16 cellular contexts compared by ENCODE assay signal in the genomic region with DNA sequence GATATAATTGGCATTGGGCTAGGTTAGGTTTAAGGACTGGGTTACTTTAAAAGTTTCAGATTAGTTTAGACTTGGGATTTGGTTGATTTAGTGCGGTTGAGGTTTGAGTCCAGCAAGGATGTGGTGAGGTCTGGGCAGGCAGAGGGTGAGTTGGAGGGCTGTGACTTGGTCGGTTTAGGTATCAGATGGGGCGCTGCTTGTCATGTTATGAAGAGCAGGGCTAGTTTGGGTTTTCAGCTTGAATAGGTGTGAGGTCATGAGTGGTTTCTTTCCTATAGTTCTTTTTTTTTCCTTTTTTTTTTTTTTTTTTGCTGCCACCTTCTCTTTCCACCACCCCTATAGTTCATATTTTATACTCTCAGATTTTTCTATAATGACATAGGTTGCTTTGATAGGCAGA. TPM values are rescaled to one million over a fixed set of nuclear protein-coding genes. Genes with fewer than 3 reads are reported as not detected.
DNase-seq lines count a peak whose midpoint lies in the region; ATAC-seq and TF ChIP-seq lines count a peak whose summit lies in the region.
"Had no signal": no experiment of that assay in that cellular context is flagged by ENCODE, and none has a peak within 500 bp of the region (broad histone marks: within the 10 kb centered on the region; RNA-seq: fewer than 3 reads in every experiment).

No MANE protein-coding gene starts in this region.

- no peak overlapping the region for H3K27ac ChIP-seq in BLaER1 treated with 17β-estradiol and CSF1 and Interleukin-3, amounts not matched to agents 10 nM and 100 nM
- H3K27ac ChIP-seq in dorsolateral prefrontal cortex (no peak overlapping the region), PC-9 (no peak overlapping the region)
- H3K27ac ChIP-seq: lower lobe of right lung had no signal

- H4K20me1 ChIP-seq in BLaER1 treated with 17β-estradiol and CSF1 and Interleukin-3, amounts not matched to agents 10 nM and 100 nM, result peaks cover 0 to 55% (median 14%) of the 10 kb centered on the region in 11 experiments; a peak in 12 of 22 replicates
- peaks cover 60% of the 10 kb centered on the region for H4K20me1 ChIP-seq in PC-9 (ENCODE audit: insufficient read depth)

- CTCF ChIA-PET in activated CD8-positive, alpha-beta T cell treated with anti-CD3 and anti-CD28 coated beads, Interleukin-2, amount 10 ng/mL, durations not matched to agents 7 days and 5 days (lab: Charles Lee), result interaction anchor here (1.1 to 31.4 kb wide), 4 partner anchors 11 to 114 kb away, joined by 3 to 998 read pairs (median 62); a partner anchor contains a TSS
- CTCF ChIA-PET in PC-9 (lab: Charles Lee), result no interaction called here

- peaks cover 71 to 92% (median 88%) of the 10 kb centered on the region in 10 experiments for H3K4me1 ChIP-seq in BLaER1 treated with 17β-estradiol and CSF1 and Interleukin-3, amounts not matched to agents 10 nM and 100 nM
- peaks cover 12% of the 10 kb centered on the region for H3K4me1 ChIP-seq in PC-9 (replicated peaks; ENCODE audit: insufficient read depth)

- H3K4me2 ChIP-seq in BLaER1 treated with 17β-estradiol and CSF1 and Interleukin-3, amounts not matched to agents 10 nM and 100 nM, result peak overlapping the region; percentile 76 to 99 (median 82)
- no peak overlapping the region for H3K4me2 ChIP-seq in PC-9

- no peak overlapping the region for H3K4me3 ChIP-seq in BLaER1 treated with 17β-estradiol and CSF1 and Interleukin-3, amounts not matched to agents 10 nM and 100 nM
- H3K4me3 ChIP-seq in dorsolateral prefrontal cortex (no peak overlapping the region), PC-9 (no peak overlapping the region)
- H3K4me3 ChIP-seq: lower lobe of right lung, ovary had no signal

- peaks cover 8 to 46% (median 28%) of the 10 kb centered on the region in 11 experiments; a peak in 20 of 22 replicates for H3K27me3 ChIP-seq in BLaER1 treated with 17β-estradiol and CSF1 and Interleukin-3, amounts not matched to agents 10 nM and 100 nM
- H3K27me3 ChIP-seq in dorsolateral prefrontal cortex (peaks cover 0 to 14% (median 0%) of the 10 kb centered on the region in 45 donors), PC-9 (ENCODE audit: insufficient read depth, low read depth) (no peaks in the 10 kb centered on the region)
- H3K27me3 ChIP-seq: ovary had no signal

- peaks cover 58% of the 10 kb centered on the region for H3K4me1 Mint-ChIP-seq in activated CD8-positive, alpha-beta T cell treated with anti-CD3 and anti-CD28 coated beads, Interleukin-2, amount 10 ng/mL, durations not matched to agents 7 days and 5 days (ENCODE audit: low read depth)
- H3K4me1 Mint-ChIP-seq in neural crest cell, result peaks cover 22% of the 10 kb centered on the region

- peak; percentile 45 for ATAC-seq in GM18867 (IDR thresholded peaks at IDR 0.05; ENCODE audit: unreplicated experiment)
- no peak for ATAC-seq in activated CD8-positive, alpha-beta T cell treated with anti-CD3 and anti-CD28 coated beads, Interleukin-2, amount 10 ng/mL, durations not matched to agents 7 days and 5 days
- ATAC-seq: HepG2, lower lobe of right lung, PC-3 had no signal

- H3K36me3 Mint-ChIP-seq in activated CD8-positive, alpha-beta T cell treated with anti-CD3 and anti-CD28 coated beads, Interleukin-2, amount 10 ng/mL, durations not matched to agents 7 days and 5 days (ENCODE audit: low read depth), result no peaks in the 10 kb centered on the region
- no peaks in the 10 kb centered on the region for H3K36me3 Mint-ChIP-seq in neural crest cell (ENCODE audit: low read depth)

- intact Hi-C loops in posterior vena cava (cut with DNase I) (no loop called here), dorsolateral prefrontal cortex (cut with DNase I) (no loop called here), PC-9 (cut with micrococcal nuclease; ENCODE audit: unreplicated experiment) (no loop called here)

- no peak overlapping the region for H3K4me3 Mint-ChIP-seq in activated CD8-positive, alpha-beta T cell treated with anti-CD3 and anti-CD28 coated beads, Interleukin-2, amount 10 ng/mL, durations not matched to agents 7 days and 5 days
- H3K4me3 Mint-ChIP-seq in neural crest cell, result peak overlapping the region; percentile 18

- no peaks in the 10 kb centered on the region for H3K9me3 Mint-ChIP-seq in activated CD8-positive, alpha-beta T cell treated with anti-CD3 and anti-CD28 coated beads, Interleukin-2, amount 10 ng/mL, durations not matched to agents 7 days and 5 days (ENCODE audit: insufficient read depth)
- no peaks in the 10 kb centered on the region for H3K9me3 Mint-ChIP-seq in neural crest cell

- no peak overlapping the region for H3K9ac ChIP-seq in BLaER1 treated with 17β-estradiol and CSF1 and Interleukin-3, amounts not matched to agents 10 nM and 100 nM

- POLR2A ChIA-PET in activated CD8-positive, alpha-beta T cell treated with anti-CD3 and anti-CD28 coated beads, Interleukin-2, amount 10 ng/mL, durations not matched to agents 7 days and 5 days (lab: Charles Lee), result interaction anchor here (1.9 kb wide), 1 partner anchor 15 kb away, joined by 8 read pairs; a partner anchor contains a TSS
- POLR2A ChIA-PET in PC-9 (lab: Charles Lee; ENCODE audit: unreplicated experiment), result no interaction called here

- no TSS peak for BruUV-seq in PC-9 (replicated peaks; lab: Mats Ljungman, UMichigan)

- H3F3A ChIP-seq in PC-9 (ENCODE audit: insufficient read depth, low read depth), result peaks cover 38% of the 10 kb centered on the region; the same call in 1 of the 2 replicates

- peaks cover 0 to 6% (median 0%) of the 10 kb centered on the region in 11 experiments; a peak in 2 of 22 replicates for H3K36me3 ChIP-seq in BLaER1 treated with 17β-estradiol and CSF1 and Interleukin-3, amounts not matched to agents 10 nM and 100 nM
- peaks cover 19% of the 10 kb centered on the region for H3K36me3 ChIP-seq in PC-9 (ENCODE audit: low read depth)
- H3K36me3 ChIP-seq: ovary had no signal

- peak overlapping the region; percentile 22 for H3K27ac Mint-ChIP-seq in activated CD8-positive, alpha-beta T cell treated with anti-CD3 and anti-CD28 coated beads, Interleukin-2, amount 10 ng/mL, durations not matched to agents 7 days and 5 days
- H3K27ac Mint-ChIP-seq in neural crest cell (ENCODE audit: unreplicated experiment), result no peak overlapping the region

- no peak overlapping the region for H2AFZ ChIP-seq in PC-9

- no peaks in the 10 kb centered on the region for H3K9me2 ChIP-seq in PC-9 (ENCODE audit: insufficient read depth)

- H3K27me3 Mint-ChIP-seq in activated CD8-positive, alpha-beta T cell treated with anti-CD3 and anti-CD28 coated beads, Interleukin-2, amount 10 ng/mL, durations not matched to agents 7 days and 5 days (ENCODE audit: low read depth), result peaks cover 47% of the 10 kb centered on the region
- peaks cover 22% of the 10 kb centered on the region for H3K27me3 Mint-ChIP-seq in neural crest cell (ENCODE audit: low read depth)

- no peaks in the 10 kb centered on the region for H3K9me3 ChIP-seq in BLaER1 treated with 17β-estradiol and CSF1 and Interleukin-3, amounts not matched to agents 10 nM and 100 nM (replicated peaks in 1 of 11)
- no peaks in the 10 kb centered on the region for H3K9me3 ChIP-seq in PC-9 (ENCODE audit: insufficient read depth, low read depth)
- H3K9me3 ChIP-seq: lower lobe of right lung, ovary had no signal

- peaks cover 60% of the 10 kb centered on the region for H3K79me2 ChIP-seq in PC-9 (ENCODE audit: low read depth)

- TF ChIP-seq CTCF in neural crest cell (conservative IDR thresholded peaks at IDR 0.05) (no peak), dorsolateral prefrontal cortex (IDR thresholded peaks at IDR 0.05 in 54 of 56, conservative IDR thresholded peaks at IDR 0.05 in 2 of 56; ENCODE audit: low read depth in 1 of 56, partially characterized antibody in 56 of 56) (no peak), PC-9 (conservative IDR thresholded peaks at IDR 0.05) (no peak)

- peak; percentile 46 for DNase-seq in activated CD8-positive, alpha-beta T cell treated with anti-CD3 and anti-CD28 coated beads, Interleukin-2, amount 10 ng/mL, durations not matched to agents 7 days and 5 days
- DNase-seq in neural crest cell (ENCODE audit: low read depth, low spot score) (no peak), NCI-H446 treated with DMSO at 0.1 percent for 48 hours (lab: John Stamatoyannopoulos, UW) (no peak), posterior vena cava (ENCODE audit: low spot score) (no peak), dorsolateral prefrontal cortex (no peak), PC-9 (no peak)
- DNase-seq: C1 segment of cervical spinal cord; EL; lower lobe of right lung; NCI-H1092 treated with DMSO at 0.1 percent for 48 hours; ovary; PC-3; stimulated activated CD4-positive, alpha-beta T cell treated with anti-CD3 and anti-CD28 coated beads, Interleukin-12 subunit alpha, Interleukin-12 subunit beta, amount 100 ng/mL, for 4 hours had no signal

RNA-seq across cellular contexts. Expression of a gene that starts 4.8 kb away (rescaled TPM):
- under 1 TPM; 0.29 to 0.50 TPM for total RNA-seq in activated CD8-positive, alpha-beta T cell treated with anti-CD3 and anti-CD28 coated beads, Interleukin-2, amount 10 ng/mL, durations not matched to agents 7 days and 5 days
- 0.41 and 0.68 TPM in 2 replicates for total RNA-seq in neural crest cell
- total RNA-seq in posterior vena cava, result 10 to 100 TPM; 10.0 to 15.2 TPM
- 1 to 10 TPM in 8 of 120 experiments, under 1 TPM in 50, not detected in 62; 0.23 to 2.5 (median 0.50) TPM for total RNA-seq in dorsolateral prefrontal cortex
- total RNA-seq in PC-9 (2021), result 15.9 and 17.0 TPM in 2 replicates

RNA-seq across cellular contexts. Expression of a gene that starts 15.3 kb away (rescaled TPM):
- 10 to 100 TPM; 53.2 to 56.7 TPM for total RNA-seq in activated CD8-positive, alpha-beta T cell treated with anti-CD3 and anti-CD28 coated beads, Interleukin-2, amount 10 ng/mL, durations not matched to agents 7 days and 5 days
- 3.7 and 7.1 TPM in 2 replicates for total RNA-seq in neural crest cell
- 10 to 100 TPM; 56.1 to 60.9 TPM for total RNA-seq in posterior vena cava
- 10 to 100 TPM; 11.4 to 49.5 (median 26.7) TPM for total RNA-seq in dorsolateral prefrontal cortex
- total RNA-seq in PC-9 (2021), result 67.1 and 83.7 TPM in 2 replicates

RNA-seq across cellular contexts. Expression of a gene that starts 23.2 kb away (rescaled TPM):
- 10 to 100 TPM; 59.5 to 60.4 TPM for total RNA-seq in activated CD8-positive, alpha-beta T cell treated with anti-CD3 and anti-CD28 coated beads, Interleukin-2, amount 10 ng/mL, durations not matched to agents 7 days and 5 days
- total RNA-seq in neural crest cell (46.1 and 49.4 TPM in 2 replicates), posterior vena cava (10 to 100 TPM; 10.3 to 11.4 TPM), dorsolateral prefrontal cortex (10 to 100 TPM; 15.9 to 52.4 (median 26.4) TPM), PC-9 (2021) (62.8 and 79.8 TPM in 2 replicates)

RNA-seq across cellular contexts. Expression of a gene that starts 33.0 kb away (rescaled TPM):
- total RNA-seq in activated CD8-positive, alpha-beta T cell treated with anti-CD3 and anti-CD28 coated beads, Interleukin-2, amount 10 ng/mL, durations not matched to agents 7 days and 5 days, result 100 to 1,000 TPM; 429 to 434 TPM
- total RNA-seq in neural crest cell (222 and 223 TPM in 2 replicates), posterior vena cava (10 to 100 TPM; 62.1 to 70.6 TPM), dorsolateral prefrontal cortex (10 to 100 TPM; 47.4 to 86.5 (median 66.9) TPM), PC-9 (2021) (306 and 351 TPM in 2 replicates)

RNA-seq across cellular contexts. Expression of a gene that starts 35.3 kb away (rescaled TPM):
- 100 to 1,000 TPM; 345 to 352 TPM for total RNA-seq in activated CD8-positive, alpha-beta T cell treated with anti-CD3 and anti-CD28 coated beads, Interleukin-2, amount 10 ng/mL, durations not matched to agents 7 days and 5 days
- total RNA-seq in neural crest cell, result 0.66 and 1.8 TPM in 2 replicates
- 1 to 10 TPM; 2.9 to 3.4 TPM for total RNA-seq in posterior vena cava
- total RNA-seq in dorsolateral prefrontal cortex, result 1 to 10 TPM in 45 of 120 experiments, under 1 TPM in 67, not detected in 8; 0.11 to 3.6 (median 0.89) TPM
- 0.58 TPM in 1 of 2 replicates, not detected in the other for total RNA-seq in PC-9 (2021)
- total RNA-seq: PC-3 had no signal
